ENCODE assay signal across 26 cellular contexts in the genomic region with DNA sequence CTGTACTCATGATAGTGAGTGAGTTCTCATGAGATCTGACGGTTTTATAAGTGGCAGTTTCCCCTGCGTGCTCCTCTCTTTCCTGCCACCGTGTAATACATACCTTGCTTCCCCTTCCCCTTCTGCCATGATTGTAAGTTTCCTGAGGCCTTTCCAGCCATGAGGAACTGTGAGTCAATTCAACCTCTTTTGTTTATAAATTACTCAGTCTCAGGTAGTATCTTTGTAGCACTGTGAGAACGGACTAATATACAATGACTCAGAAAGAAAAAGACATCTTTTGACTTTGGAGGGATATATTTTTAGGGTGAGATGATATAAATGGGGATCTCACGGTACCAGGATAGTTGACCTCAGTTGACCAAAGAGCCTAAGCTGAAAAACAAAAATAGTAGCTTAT.
DNase-seq lines count a peak whose midpoint lies in the region; ATAC-seq, FAIRE-seq and TF ChIP-seq lines count a peak whose summit lies in the region.
"Had no signal": no experiment of that assay in that cellular context is flagged by ENCODE, and none has a peak within 500 bp of the region (broad histone marks: within the 10 kb centered on the region; RNA-seq: fewer than 3 reads in every experiment).

No MANE protein-coding gene starts in this region.

- no peak overlapping the region for H2AFZ ChIP-seq in endothelial cell of umbilical vein (ENCODE audit: low read depth, low read length)

- no peaks in the 10 kb centered on the region for H3K9me3 ChIP-seq in endothelial cell of umbilical vein (replicated peaks; ENCODE audit: control insufficient read depth, insufficient read depth, low read length)
- H3K9me3 ChIP-seq in CD8-positive, alpha-beta memory T cell (ENCODE audit: low read length), result no peaks in the 10 kb centered on the region
- no peaks in the 10 kb centered on the region for H3K9me3 ChIP-seq in suprapubic skin
- H3K9me3 ChIP-seq: A549, Peyer's patch, prostate gland, SJCRH30, stomach had no signal

- H3K79me2 ChIP-seq in endothelial cell of umbilical vein (ENCODE audit: control insufficient read depth, insufficient read depth, low read length), result no peaks in the 10 kb centered on the region

- H3K4me3 Mint-ChIP-seq in CD8-positive, alpha-beta memory T cell, result no peak overlapping the region
- H3K4me3 Mint-ChIP-seq: activated CD4-positive, alpha-beta memory T cell treated with anti-CD3 and anti-CD28 coated beads, Interleukin-2, amount 10 ng/mL, durations not matched to agents 7 days and 5 days; activated naive CD8-positive, alpha-beta T cell treated with anti-CD3 and anti-CD28 coated beads, Interleukin-2, amount 50 U/mL, for 24 hours; CD8-positive, alpha-beta T cell; immature natural killer cell; type B pancreatic cell had no signal

- no peak for TF ChIP-seq EP300 in suprapubic skin (IDR thresholded peaks at IDR 0.05)

- H3K36me3 ChIP-seq in endothelial cell of umbilical vein (ENCODE audit: control insufficient read depth in 2 of 2, extremely low read depth in 1 of 2, insufficient read depth in 2 of 2, low read length in 2 of 2), result no peaks in the 10 kb centered on the region
- H3K36me3 ChIP-seq in CD8-positive, alpha-beta memory T cell (ENCODE audit: insufficient read depth, low read length), result no peaks in the 10 kb centered on the region
- no peaks in the 10 kb centered on the region for H3K36me3 ChIP-seq in suprapubic skin
- H3K36me3 ChIP-seq: Peyer's patch, prostate gland, SJCRH30, stomach had no signal

- dilution Hi-C loops in endothelial cell of umbilical vein (cut with MboI; ENCODE audit: extremely low pct_ligation_motif_present, low sequenced_read_pairs), result no loop called here

- H3K27ac Mint-ChIP-seq in CD8-positive, alpha-beta memory T cell, result no peak overlapping the region
- H3K27ac Mint-ChIP-seq: activated CD4-positive, alpha-beta memory T cell treated with anti-CD3 and anti-CD28 coated beads, Interleukin-2, amount 10 ng/mL, durations not matched to agents 7 days and 5 days; activated naive CD8-positive, alpha-beta T cell treated with anti-CD3 and anti-CD28 coated beads, Interleukin-2, amount 50 U/mL, for 24 hours; CD8-positive, alpha-beta T cell; immature natural killer cell; type B pancreatic cell had no signal

- H3K9me3 Mint-ChIP-seq in CD8-positive, alpha-beta memory T cell, result peaks cover 0 to 3% (median 2%) of the 10 kb centered on the region in 5 donors
- H3K9me3 Mint-ChIP-seq: activated CD4-positive, alpha-beta memory T cell treated with anti-CD3 and anti-CD28 coated beads, Interleukin-2, amount 10 ng/mL, durations not matched to agents 7 days and 5 days; CD8-positive, alpha-beta T cell; immature natural killer cell; type B pancreatic cell had no signal

- no peaks in the 10 kb centered on the region for H4K20me1 ChIP-seq in endothelial cell of umbilical vein (replicated peaks; ENCODE audit: control insufficient read depth, extremely low read depth, insufficient read depth, low read length)

- WGBS in suprapubic skin, result 85% methylated on average over 5 of the region's 5 CpGs

- DNase-seq in GM12891 (ENCODE audit: insufficient read length, low spot score) (no peak), endothelial cell of umbilical vein (ENCODE audit: low read depth, low spot score) (no peak), cardiac septum (ENCODE audit: low spot score) (no peak), suprapubic skin (ENCODE audit: low spot score in 2 of 2) (no peak), NCI-H748 treated with DMSO at 0.1 percent for 48 hours (lab: John Stamatoyannopoulos, UW) (no peak)
- no peak for DNase-seq in CD8-positive, alpha-beta memory T cell
- DNase-seq: activated CD4-positive, alpha-beta memory T cell treated with anti-CD3 and anti-CD28 coated beads, Interleukin-2, amount 10 ng/mL, durations not matched to agents 7 days and 5 days; activated effector memory CD4-positive, alpha-beta T cell treated with anti-CD3 and anti-CD28 coated beads, Interleukin-2, amount 50 U/mL, for 16 hours; activated naive CD8-positive, alpha-beta T cell treated with anti-CD3 and anti-CD28 coated beads, Interleukin-2, amount 50 U/mL, for 24 hours; CD8-positive, alpha-beta T cell; effector CD4-positive, alpha-beta T cell; foreskin fibroblast; GF-D8; immature natural killer cell; MV-4-11; NCI-H526; Peyer's patch; SJCRH30; stomach had no signal

- ATAC-seq in GM21526 (IDR thresholded peaks at IDR 0.05; ENCODE audit: low FRiP score, unreplicated experiment) (peak; percentile 48), HG03432 (IDR thresholded peaks at IDR 0.05; ENCODE audit: unreplicated experiment) (peak; percentile 54)
- ATAC-seq: A549; activated CD4-positive, CD25-positive, alpha-beta regulatory T cell treated with anti-CD3 and anti-CD28 coated beads, Interleukin-2, amount 50 U/mL, for 24 hours; activated naive CD8-positive, alpha-beta T cell treated with anti-CD3 and anti-CD28 coated beads, Interleukin-2, amount 50 U/mL, for 24 hours; CD8-positive, alpha-beta T cell; left lobe of liver had no signal

- H3K4me1 Mint-ChIP-seq in CD8-positive, alpha-beta memory T cell, result peaks cover 0 to 6% (median 4%) of the 10 kb centered on the region in 3 donors

- FAIRE-seq in GM12891 (lab: Jason Lieb, UNC) (no peak), endothelial cell of umbilical vein (lab: Jason Lieb, UNC) (peak; percentile 64)
- FAIRE-seq: A549 had no signal

- POLR2A ChIA-PET in endothelial cell of umbilical vein (lab: Charles Lee), result no interaction called here
- POLR2A ChIA-PET in CD8-positive, alpha-beta memory T cell (lab: Charles Lee), result no interaction called here

- no peak for TF ChIP-seq CTCF in endothelial cell of umbilical vein (IDR thresholded peaks at IDR 0.05; ENCODE audit: extremely low read depth in 1 of 2, insufficient read depth in 1 of 2, low read depth in 1 of 2, low read length in 2 of 2)
- no peak for TF ChIP-seq CTCF in suprapubic skin (IDR thresholded peaks at IDR 0.05)

- H3K27me3 Mint-ChIP-seq in CD8-positive, alpha-beta memory T cell, result peaks cover 0 to 4% of the 10 kb centered on the region in 2 donors
- H3K27me3 Mint-ChIP-seq: activated naive CD8-positive, alpha-beta T cell treated with anti-CD3 and anti-CD28 coated beads, Interleukin-2, amount 50 U/mL, for 24 hours; type B pancreatic cell had no signal

- H3K27me3 ChIP-seq in endothelial cell of umbilical vein (ENCODE audit: control insufficient read depth in 2 of 2, insufficient read depth in 2 of 2, low read length in 2 of 2), result no peaks in the 10 kb centered on the region
- no peaks in the 10 kb centered on the region for H3K27me3 ChIP-seq in CD8-positive, alpha-beta memory T cell (ENCODE audit: insufficient read depth, low read length, poor library complexity, severe bottlenecking)
- H3K27me3 ChIP-seq in suprapubic skin, result no peaks in the 10 kb centered on the region
- H3K27me3 ChIP-seq: Peyer's patch, SJCRH30, stomach had no signal

- TF ChIP-seq POLR2A in GM12891 (IDR thresholded peaks at IDR 0.05; ENCODE audit: low read depth, low read length), result no peak
- TF ChIP-seq POLR2A in endothelial cell of umbilical vein (IDR thresholded peaks at IDR 0.05; ENCODE audit: low read depth, low read length), result no peak
- TF ChIP-seq POLR2A in suprapubic skin (IDR thresholded peaks at IDR 0.05), result no peak

- H3K4me3 ChIP-seq in endothelial cell of umbilical vein (replicated peaks in 1 of 3; ENCODE audit: insufficient read depth in 1 of 3, low read depth in 1 of 3, low read length in 3 of 3) (no peak overlapping the region), suprapubic skin (no peak overlapping the region)
- H3K4me3 ChIP-seq in CD8-positive, alpha-beta memory T cell (ENCODE audit: low read length), result no peak overlapping the region
- H3K4me3 ChIP-seq: A549, Peyer's patch, prostate gland, SJCRH30, stomach had no signal

- H3K36me3 Mint-ChIP-seq in CD8-positive, alpha-beta memory T cell, result peaks cover 0 to 2% (median 0%) of the 10 kb centered on the region in 3 donors
- H3K36me3 Mint-ChIP-seq: CD8-positive, alpha-beta T cell; immature natural killer cell; type B pancreatic cell had no signal

- no peak overlapping the region for H3K9ac ChIP-seq in endothelial cell of umbilical vein (replicated peaks; ENCODE audit: extremely low read depth, insufficient read depth, low read length)

- intact Hi-C loops in endothelial cell of umbilical vein (cut with micrococcal nuclease) (no loop called here), cardiac septum (cut with DNase I) (no loop called here)

- H3K4me1 ChIP-seq in endothelial cell of umbilical vein (ENCODE audit: control insufficient read depth, extremely low read depth, insufficient read depth, low read length), result peaks cover 5% of the 10 kb centered on the region
- no peaks in the 10 kb centered on the region for H3K4me1 ChIP-seq in CD8-positive, alpha-beta memory T cell (ENCODE audit: insufficient read depth, low read length)
- peaks cover 10% of the 10 kb centered on the region for H3K4me1 ChIP-seq in suprapubic skin
- H3K4me1 ChIP-seq: Peyer's patch, prostate gland, stomach had no signal

- no peak overlapping the region for H3K4me2 ChIP-seq in endothelial cell of umbilical vein (ENCODE audit: insufficient read depth, low read length)
- H3K4me2 ChIP-seq: A549 had no signal

- no peak overlapping the region for H3K27ac ChIP-seq in endothelial cell of umbilical vein (ENCODE audit: insufficient read depth, low read depth, low read length)
- no peak overlapping the region for H3K27ac ChIP-seq in CD8-positive, alpha-beta memory T cell (ENCODE audit: low read depth, low read length)
- H3K27ac ChIP-seq in suprapubic skin, result no peak overlapping the region
- H3K27ac ChIP-seq: A549, Peyer's patch, prostate gland, SJCRH30, stomach had no signal

- BruUV-seq in endothelial cell of umbilical vein (replicated peaks; lab: Mats Ljungman, UMichigan), result no TSS peak

- no peaks in the 10 kb centered on the region for H3K9me1 ChIP-seq in endothelial cell of umbilical vein (replicated peaks; ENCODE audit: control insufficient read depth, extremely low read depth, insufficient read depth, low read length)

- CTCF ChIA-PET in endothelial cell of umbilical vein (lab: Charles Lee), result no interaction called here
- CTCF ChIA-PET in CD8-positive, alpha-beta memory T cell (lab: Charles Lee), result no interaction called here

TF ChIP-seq in GM12891, 5 proteins besides CTCF, POLR2A, EP300 and RAD21:
- TF ChIP-seq PAX5 (IDR thresholded peaks at IDR 0.05; ENCODE audit: insufficient read depth, low read length, severe bottlenecking) (no peak), POLR2AphosphoS5 (IDR thresholded peaks at IDR 0.05; ENCODE audit: low read depth, low read length) (no peak), TAF1 (IDR thresholded peaks at IDR 0.05; ENCODE audit: low read depth, low read length) (no peak), SPI1 (IDR thresholded peaks at IDR 0.05; ENCODE audit: low read depth, low read length) (peak; percentile 61)
TF ChIP-seq in GM12891: peak in this region for 1.

TF ChIP-seq in endothelial cell of umbilical vein, 7 proteins besides CTCF, POLR2A, EP300 and RAD21:
- TF ChIP-seq EZH2 (IDR thresholded peaks at IDR 0.05; ENCODE audit: borderline replicate concordance, low read depth, low read length, severe bottlenecking) (no peak), MYC (IDR thresholded peaks at IDR 0.05; ENCODE audit: low read depth, low read length) (no peak), FOS (IDR thresholded peaks at IDR 0.05; ENCODE audit: borderline replicate concordance, insufficient read depth, low read length) (no peak)
TF ChIP-seq in endothelial cell of umbilical vein: peak in this region for 0.
